In genomic region chr16:57534337-57534880, GRCh38 we compare ENCODE assay signal across 12 cellular contexts. TPM values are rescaled to one million over a fixed set of nuclear protein-coding genes. Genes with fewer than 3 reads are reported as not detected.
DNase-seq lines count a peak whose midpoint lies in the region; ATAC-seq and TF ChIP-seq lines count a peak whose summit lies in the region.
"Had no signal": no experiment of that assay in that cellular context is flagged by ENCODE, and none has a peak within 500 bp of the region (broad histone marks: within the 10 kb centered on the region; RNA-seq: fewer than 3 reads in every experiment).

No MANE protein-coding gene starts in this region.

- H3K27me3 Mint-ChIP-seq in activated CD4-positive, alpha-beta T cell treated with anti-CD3 and anti-CD28 coated beads, Interleukin-2, amount 10 ng/mL, durations not matched to agents 7 days and 5 days = no peaks in the 10 kb centered on the region
- no peaks in the 10 kb centered on the region for H3K27me3 Mint-ChIP-seq in activated CD8-positive, alpha-beta T cell treated with anti-CD3 and anti-CD28 coated beads for 36 hours
- peaks cover 11 to 30% (median 28%) of the 10 kb centered on the region in 3 donors for H3K27me3 Mint-ChIP-seq in immature natural killer cell (ENCODE audit: low read depth in 3 of 3)

- peaks cover 88% of the 10 kb centered on the region for H3K4me1 Mint-ChIP-seq in activated CD4-positive, alpha-beta T cell treated with anti-CD3 and anti-CD28 coated beads, Interleukin-2, amount 10 ng/mL, durations not matched to agents 7 days and 5 days
- peaks cover 81% of the 10 kb centered on the region for H3K4me1 Mint-ChIP-seq in activated CD8-positive, alpha-beta T cell treated with anti-CD3 and anti-CD28 coated beads for 36 hours (ENCODE audit: low read depth)
- peaks cover 86 to 91% of the 10 kb centered on the region in 2 donors for H3K4me1 Mint-ChIP-seq in immature natural killer cell

- peaks cover 7% of the 10 kb centered on the region for H3K36me3 Mint-ChIP-seq in activated CD4-positive, alpha-beta T cell treated with anti-CD3 and anti-CD28 coated beads, Interleukin-2, amount 10 ng/mL, durations not matched to agents 7 days and 5 days (ENCODE audit: low read depth)
- peaks cover 3% of the 10 kb centered on the region for H3K36me3 Mint-ChIP-seq in activated CD8-positive, alpha-beta T cell treated with anti-CD3 and anti-CD28 coated beads for 36 hours (ENCODE audit: low read depth)
- H3K36me3 Mint-ChIP-seq in immature natural killer cell = peaks cover 4 to 8% (median 5%) of the 10 kb centered on the region in 3 donors

- H3K27me3 ChIP-seq in subcutaneous abdominal adipose tissue (ENCODE audit: control insufficient read depth in 5 of 5, insufficient read depth in 4 of 5, low read length in 5 of 5) = no peaks in the 10 kb centered on the region

- H3K4me3 ChIP-seq in subcutaneous abdominal adipose tissue (ENCODE audit: low read depth in 1 of 5, low read length in 5 of 5) = no peak overlapping the region

- peak overlapping the region; percentile 43 for H3K4me3 Mint-ChIP-seq in activated CD4-positive, alpha-beta T cell treated with anti-CD3 and anti-CD28 coated beads, Interleukin-2, amount 10 ng/mL, durations not matched to agents 7 days and 5 days
- H3K4me3 Mint-ChIP-seq in activated CD8-positive, alpha-beta T cell treated with anti-CD3 and anti-CD28 coated beads for 36 hours = peak overlapping the region; percentile 81
- H3K4me3 Mint-ChIP-seq in immature natural killer cell = peak overlapping the region; percentile 68 to 85 (median 74)

- no peaks in the 10 kb centered on the region for H3K36me3 ChIP-seq in subcutaneous abdominal adipose tissue (ENCODE audit: control insufficient read depth in 5 of 5, insufficient read depth in 5 of 5, low read length in 5 of 5)

- H3K27ac ChIP-seq in subcutaneous abdominal adipose tissue (ENCODE audit: low read depth, low read length) = peak overlapping the region; percentile 75

- H3K4me1 ChIP-seq in subcutaneous abdominal adipose tissue (ENCODE audit: control insufficient read depth in 5 of 5, insufficient read depth in 5 of 5, low read length in 5 of 5) = peaks cover 3 to 64% (median 45%) of the 10 kb centered on the region in 5 donors

- POLR2A ChIA-PET in activated CD4-positive, alpha-beta T cell treated with anti-CD3 and anti-CD28 coated beads, Interleukin-2, amount 10 ng/mL, durations not matched to agents 7 days and 5 days (lab: Charles Lee) = no interaction called here
- POLR2A ChIA-PET in activated CD8-positive, alpha-beta T cell treated with anti-CD3 and anti-CD28 coated beads for 36 hours (lab: Charles Lee) = interaction anchor here (1.4 kb wide), 1 partner anchor 75 kb away, joined by 5 read pairs; no protein-coding TSS in a partner anchor

- H3K9me3 Mint-ChIP-seq in activated CD4-positive, alpha-beta T cell treated with anti-CD3 and anti-CD28 coated beads, Interleukin-2, amount 10 ng/mL, durations not matched to agents 7 days and 5 days = no peaks in the 10 kb centered on the region
- no peaks in the 10 kb centered on the region for H3K9me3 Mint-ChIP-seq in activated CD8-positive, alpha-beta T cell treated with anti-CD3 and anti-CD28 coated beads for 36 hours
- H3K9me3 Mint-ChIP-seq in immature natural killer cell = no peaks in the 10 kb centered on the region

- intact Hi-C loops in activated CD8-positive, alpha-beta T cell treated with anti-CD3 and anti-CD28 coated beads for 36 hours (cut with micrococcal nuclease) = no loop called here

- H3K27ac Mint-ChIP-seq in activated CD4-positive, alpha-beta T cell treated with anti-CD3 and anti-CD28 coated beads, Interleukin-2, amount 10 ng/mL, durations not matched to agents 7 days and 5 days = peak overlapping the region; percentile 84
- H3K27ac Mint-ChIP-seq in activated CD8-positive, alpha-beta T cell treated with anti-CD3 and anti-CD28 coated beads for 36 hours = peak overlapping the region; percentile 84
- H3K27ac Mint-ChIP-seq in immature natural killer cell = peak overlapping the region; percentile 96 to 99 (median 99)

- H3K9me3 ChIP-seq in subcutaneous abdominal adipose tissue (ENCODE audit: control insufficient read depth in 5 of 5, low read length in 5 of 5) = no peaks in the 10 kb centered on the region

- CTCF ChIA-PET in activated CD4-positive, alpha-beta T cell treated with anti-CD3 and anti-CD28 coated beads, Interleukin-2, amount 10 ng/mL, durations not matched to agents 7 days and 5 days (lab: Charles Lee) = interaction anchor here (0.8 to 1.0 kb wide), 2 partner anchors 16 to 18 kb away, joined by 3 read pairs; no protein-coding TSS in a partner anchor
- CTCF ChIA-PET in activated CD8-positive, alpha-beta T cell treated with anti-CD3 and anti-CD28 coated beads for 36 hours (lab: Charles Lee) = no interaction called here

- TF ChIP-seq CTCF in activated CD8-positive, alpha-beta T cell treated with anti-CD3 and anti-CD28 coated beads for 36 hours (IDR thresholded peaks at IDR 0.05) = no peak

- peak; percentile 6 for DNase-seq in activated CD4-positive, alpha-beta T cell treated with anti-CD3 and anti-CD28 coated beads, Interleukin-2, amount 10 ng/mL, durations not matched to agents 7 days and 5 days
- no peak for DNase-seq in activated CD4-positive, alpha-beta T cell treated with anti-CD3 and anti-CD28 coated beads, Interleukin-2, amount 50 U/mL, for 48 hours
- DNase-seq in activated CD8-positive, alpha-beta T cell treated with anti-CD3 and anti-CD28 coated beads for 36 hours = no peak
- no peak for DNase-seq in immature natural killer cell
- DNase-seq in medulla oblongata (ENCODE audit: extremely low spot score) = no peak
- DNase-seq in NCI-H446 treated with DMSO at 0.1 percent for 48 hours (lab: John Stamatoyannopoulos, UW) = no peak
- DNase-seq: ACHN, midbrain, SHP77 treated with DMSO at 0.1 percent for 48 hours had no signal

- no peak overlapping the region for H3K9ac ChIP-seq in subcutaneous abdominal adipose tissue (ENCODE audit: low read length in 5 of 5)

- ATAC-seq in activated CD8-positive, alpha-beta T cell treated with anti-CD3 and anti-CD28 coated beads for 36 hours = no peak
- ATAC-seq in HG02870 (IDR thresholded peaks at IDR 0.05; ENCODE audit: unreplicated experiment) = no peak

RNA-seq across cellular contexts. Expression of gene CCDC102A, which starts 2.0 kb away (rescaled TPM):
- total RNA-seq in activated CD4-positive, alpha-beta T cell treated with anti-CD3 and anti-CD28 coated beads, Interleukin-2, amount 10 ng/mL, durations not matched to agents 7 days and 5 days = 10 to 100 TPM in 1 of 2 experiments, 1 to 10 TPM in 1; 8.1 to 10.5 TPM
- 1 to 10 TPM; 7.1 to 7.9 TPM for total RNA-seq in activated CD8-positive, alpha-beta T cell treated with anti-CD3 and anti-CD28 coated beads for 36 hours
- polyA plus RNA-seq in immature natural killer cell = 10 to 100 TPM in 2 of 3 donors, 1 to 10 TPM in 1; 8.8 to 26.4 (median 13.9) TPM

RNA-seq across cellular contexts. Expression of gene ADGRG5, which starts 8.0 kb away (rescaled TPM):
- total RNA-seq in activated CD4-positive, alpha-beta T cell treated with anti-CD3 and anti-CD28 coated beads, Interleukin-2, amount 10 ng/mL, durations not matched to agents 7 days and 5 days = 1 to 10 TPM; 5.9 to 6.6 TPM
- 1 to 10 TPM; 4.8 to 5.5 TPM for total RNA-seq in activated CD8-positive, alpha-beta T cell treated with anti-CD3 and anti-CD28 coated beads for 36 hours
- polyA plus RNA-seq in immature natural killer cell = 100 to 1,000 TPM in 1 of 3 donors, 10 to 100 TPM in 2; 43.2 to 124 (median 77.4) TPM
- total RNA-seq: glomerular endothelial cell had no signal

RNA-seq across cellular contexts. Expression of gene DOK4, which starts 48.1 kb away (rescaled TPM):
- total RNA-seq in activated CD4-positive, alpha-beta T cell treated with anti-CD3 and anti-CD28 coated beads, Interleukin-2, amount 10 ng/mL, durations not matched to agents 7 days and 5 days = 1 to 10 TPM; 2.3 to 2.7 TPM
- total RNA-seq in activated CD8-positive, alpha-beta T cell treated with anti-CD3 and anti-CD28 coated beads for 36 hours = 1 to 10 TPM; 4.6 to 5.1 TPM
- 1 to 10 TPM; 2.2 to 3.2 (median 2.8) TPM for polyA plus RNA-seq in immature natural killer cell
